Comparison of ENCODE assay signal across 17 cellular contexts in genomic region chr9:97980479-97980803, GRCh38. TPM values are rescaled to one million over a fixed set of nuclear protein-coding genes. Genes with fewer than 3 reads are reported as not detected.
A peak's percentile ranks its signal among the peaks of the same experiment; 100 is the strongest.
DNase-seq lines count a peak whose midpoint lies in the region; ATAC-seq and TF ChIP-seq lines count a peak whose summit lies in the region.
"Had no signal": no experiment of that assay in that cellular context is flagged by ENCODE, and none has a peak within 500 bp of the region (broad histone marks: within the 10 kb centered on the region; RNA-seq: fewer than 3 reads in every experiment).

No MANE protein-coding gene starts in this region.

- H3K4me2 ChIP-seq in mammary epithelial cell (ENCODE audit: insufficient read depth, low read depth, low read length): peak overlapping the region; percentile 100

- H3K9me3 ChIP-seq in mammary epithelial cell (replicated peaks; ENCODE audit: insufficient read depth, low read length) (no peaks in the 10 kb centered on the region), sigmoid colon (no peaks in the 10 kb centered on the region)
- H3K9me3 ChIP-seq: lower lobe of right lung had no signal

- TF ChIP-seq POLR2A in sigmoid colon (IDR thresholded peaks at IDR 0.05): no peak

- WGBS in mammary epithelial cell (ENCODE audit: low coverage, missing lambda C conversion rate): 74% methylated on average over 4 of the region's 4 CpGs
- WGBS in sigmoid colon, 2 donors: 17 to 68% methylated on average over 4 of the region's 4 CpGs

- TF ChIP-seq CTCF in mammary epithelial cell (conservative IDR thresholded peaks at IDR 0.05 in 1 of 2, IDR thresholded peaks at IDR 0.05 in 1 of 2; ENCODE audit: extremely low read depth in 1 of 2, insufficient read depth in 1 of 2, low read depth in 1 of 2, low read length in 2 of 2) (no peak), sigmoid colon (IDR thresholded peaks at IDR 0.05) (no peak)

- ATAC-seq in left ventricle myocardium superior (no peak), HG03354 (IDR thresholded peaks at IDR 0.05; ENCODE audit: poor library complexity, severe bottlenecking, unreplicated experiment) (no peak), esophagus mucosa (no peak)
- ATAC-seq: lower lobe of right lung had no signal

- intact Hi-C loops in mammary epithelial cell (cut with micrococcal nuclease): no loop called here
- intact Hi-C loops in left ventricle myocardium superior (cut with micrococcal nuclease): loop anchor here (10.0 kb wide), 1 partner anchor 54 kb away; no protein-coding TSS in a partner anchor
- intact Hi-C loops in sigmoid colon (cut with DNase I): loop anchor here (5.0 kb wide), 1 partner anchor 277 kb away; the partner anchor contains the start of gene TBC1D2

- no peak overlapping the region for H2AFZ ChIP-seq in mammary epithelial cell (ENCODE audit: low read depth, low read length)

- dilution Hi-C loops in mammary epithelial cell (cut with HindIII; ENCODE audit: low sequenced_read_pairs): no loop called here

- CTCF ChIA-PET in mammary epithelial cell (lab: Charles Lee; ENCODE audit: low non-redundant PET): interaction anchor here (0.6 kb wide), 1 partner anchor 58 kb away, joined by 7 read pairs; the partner anchor contains the start of gene TRMO

- H3K27me3 ChIP-seq in mammary epithelial cell (ENCODE audit: insufficient read depth, low read length): no peaks in the 10 kb centered on the region
- H3K27me3 ChIP-seq in sigmoid colon: no peaks in the 10 kb centered on the region
- H3K27me3 ChIP-seq: brain microvascular endothelial cell had no signal

- BruUV-seq in mammary epithelial cell (replicated peaks; lab: Mats Ljungman, UMichigan): no TSS peak

- peak; percentile 10 for DNase-seq in HCEC 1CT
- no peak for DNase-seq in mammary epithelial cell
- peak; percentile 72 for DNase-seq in left ventricle myocardium superior
- DNase-seq in sigmoid colon: peak; percentile 83
- no peak for DNase-seq in HT-29 (ENCODE audit: low spot score)
- DNase-seq in activated CD4-positive, CD25-positive, alpha-beta regulatory T cell (lab: John Stamatoyannopoulos, UW): no peak
- DNase-seq: activated CD4-positive, alpha-beta memory T cell treated with anti-CD3 and anti-CD28 coated beads for 36 hours; brain microvascular endothelial cell; endodermal cell; KBM-7; lower lobe of right lung; NCI-H1436; NCI-H510A treated with DMSO at 0.1 percent for 48 hours; T1000; trophoblast cell had no signal

- no peak overlapping the region for H3K27ac ChIP-seq in mammary epithelial cell (ENCODE audit: insufficient read depth, low read depth, low read length)
- H3K27ac ChIP-seq in sigmoid colon: peak overlapping the region; percentile 46 to 98 (median 76)
- H3K27ac ChIP-seq: brain microvascular endothelial cell, lower lobe of right lung had no signal

- no peaks in the 10 kb centered on the region for H3K36me3 ChIP-seq in mammary epithelial cell (ENCODE audit: insufficient read depth, low read length)
- H3K36me3 ChIP-seq in sigmoid colon: no peaks in the 10 kb centered on the region
- H3K36me3 ChIP-seq: brain microvascular endothelial cell, lower lobe of right lung had no signal

- H3K4me1 ChIP-seq in mammary epithelial cell (ENCODE audit: insufficient read depth, low read length) (peaks cover 27% of the 10 kb centered on the region), sigmoid colon (peaks cover 0 to 23% (median 14%) of the 10 kb centered on the region in 4 donors)

- TF ChIP-seq EP300 in sigmoid colon (IDR thresholded peaks at IDR 0.05): no peak

- in situ Hi-C loops in mammary epithelial cell (cut with MboI; ENCODE audit: low sequenced_read_pairs in 2 of 2): no loop called here

- peaks cover 30% of the 10 kb centered on the region for H3K79me2 ChIP-seq in mammary epithelial cell (ENCODE audit: insufficient read depth, low read length)

- H3K9ac ChIP-seq in mammary epithelial cell (ENCODE audit: insufficient read depth, low read length): no peak overlapping the region

- H4K20me1 ChIP-seq in mammary epithelial cell (ENCODE audit: insufficient read depth, low read length): no peaks in the 10 kb centered on the region

- H3K4me3 ChIP-seq in mammary epithelial cell (replicated peaks in 1 of 3; ENCODE audit: insufficient read depth in 1 of 3, low read depth in 2 of 3, low read length in 3 of 3) (no peak overlapping the region), sigmoid colon (no peak overlapping the region)
- H3K4me3 ChIP-seq: lower lobe of right lung had no signal

RNA-seq across cellular contexts. Expression of gene ANP32B, which starts 2.7 kb away (rescaled TPM):
- 100 to 1,000 TPM in 1 of 2 donors, 1 to 10 TPM in 1; 8.2 to 164 TPM for total RNA-seq in mammary epithelial cell
- 36.6 TPM for polyA plus RNA-seq in mammary epithelial cell
- polyA minus RNA-seq in mammary epithelial cell: 63.0 TPM
- total RNA-seq in left ventricle myocardium superior: 49.1 TPM
- 10 to 100 TPM; 31.4 to 66.7 (median 51.3) TPM for total RNA-seq in sigmoid colon
- 100 to 1,000 TPM; 160 to 217 (median 198) TPM for polyA plus RNA-seq in sigmoid colon
- 11.5 and 22.7 TPM in 2 replicates for total RNA-seq in HT-29 (2014; rRNA removed; shearing (Covaris generic))
- 102 TPM for total RNA-seq in esophagus mucosa

RNA-seq across cellular contexts. Expression of gene HEMGN, which starts 42.5 kb away (rescaled TPM):
- total RNA-seq in mammary epithelial cell: not detected
- not detected for polyA plus RNA-seq in mammary epithelial cell
- not detected for polyA minus RNA-seq in mammary epithelial cell
- total RNA-seq in left ventricle myocardium superior: not detected
- total RNA-seq in sigmoid colon: not detected
- polyA plus RNA-seq in sigmoid colon: under 1 TPM in 1 of 3 donors, not detected in 2; 0.25 TPM
- total RNA-seq in HT-29 (2014; rRNA removed; shearing (Covaris generic)): not detected in 2 replicates
- total RNA-seq in esophagus mucosa: not detected
- total RNA-seq: endodermal cell had no signal

RNA-seq across cellular contexts. Expression of gene TRMO, which starts 58.1 kb away (rescaled TPM):
- total RNA-seq in mammary epithelial cell (10 to 100 TPM in 1 of 2 donors, 1 to 10 TPM in 1; 7.6 to 15.3 TPM), left ventricle myocardium superior (6.0 TPM), sigmoid colon (10 to 100 TPM; 24.8 to 27.8 (median 25.7) TPM), esophagus mucosa (8.6 TPM)
- polyA plus RNA-seq in mammary epithelial cell (11.0 TPM), sigmoid colon (10 to 100 TPM in 2 of 3 donors, 1 to 10 TPM in 1; 7.8 to 15.5 (median 12.4) TPM)
- polyA minus RNA-seq in mammary epithelial cell: 11.5 TPM
- total RNA-seq in HT-29 (2014; rRNA removed; shearing (Covaris generic)): 16.1 and 25.3 TPM in 2 replicates

Comparison
In these comparisons a context has a peak if more than half of its experiments do, and no peak if none do; other contexts are left out.
1. DNase-seq: peak in HCEC 1CT (single experiment), left ventricle myocardium superior (single experiment) and sigmoid colon (single experiment); none in mammary epithelial cell (single experiment), HT-29 (single experiment) and activated CD4-positive, CD25-positive, alpha-beta regulatory T cell (0 of 4).